In genomic region chr3:109337393-109337792, GRCh38 we compare ENCODE assay signal across 1 cellular context.
A peak's percentile ranks its signal among the peaks of the same experiment; 100 is the strongest.
TF ChIP-seq lines count a peak whose summit lies in the region.

TSS of gene DPPA4 (minus strand) at chr3:109337546. CDS start at chr3:109337517, 29 bp downstream.

TF ChIP-seq in H1, 55 proteins besides CTCF, POLR2A, EP300 and RAD21:
- TF ChIP-seq TBP (IDR thresholded peaks at IDR 0.05; ENCODE audit: low read depth, low read length), result peak; percentile 89
- peak; percentile 94 for TF ChIP-seq POLR2AphosphoS5 (IDR thresholded peaks at IDR 0.05; ENCODE audit: low read depth, low read length)
- 0 out of 2 replicates have a peak, but pooled peaks have one; percentile 31 for TF ChIP-seq EGR1 (IDR thresholded peaks at IDR 0.05; ENCODE audit: borderline replicate concordance, low read depth, low read length)
- TF ChIP-seq CHD1 (IDR thresholded peaks at IDR 0.05; ENCODE audit: low read depth, low read length), result no peak; the same call in 1 of the 2 replicates
- no peak for TF ChIP-seq SP4 (IDR thresholded peaks at IDR 0.05; ENCODE audit: low read length)
- TF ChIP-seq MAX (IDR thresholded peaks at IDR 0.05), result peak; percentile 69
- peak; percentile 40 to 69; a peak in 1 of 4 replicates for TF ChIP-seq HDAC2 (IDR thresholded peaks at IDR 0.05; ENCODE audit: borderline replicate concordance in 1 of 2, low read depth in 2 of 2, low read length in 2 of 2)
- TF ChIP-seq TAF7 (optimal IDR thresholded peaks at IDR 0.05; ENCODE audit: borderline replicate concordance, low read depth, low read length), result peak; percentile 82
- TF ChIP-seq BRCA1 (IDR thresholded peaks at IDR 0.05; ENCODE audit: low read depth, low read length), result no peak
- peak; percentile 97 for TF ChIP-seq YY1 (IDR thresholded peaks at IDR 0.05; ENCODE audit: low read depth, low read length)
- no peak for TF ChIP-seq ZNF274 (IDR thresholded peaks at IDR 0.05; ENCODE audit: borderline replicate concordance, extremely low read depth, low read length)
- TF ChIP-seq TAF1 (IDR thresholded peaks at IDR 0.05; ENCODE audit: low read depth, low read length), result peak; percentile 92
- TF ChIP-seq TEAD4 (IDR thresholded peaks at IDR 0.05; ENCODE audit: low read depth, low read length), result peak; percentile 55
- TF ChIP-seq CBX5 (IDR thresholded peaks at IDR 0.05; ENCODE audit: low read depth, low read length), result no peak
- TF ChIP-seq SIN3A (conservative IDR thresholded peaks at IDR 0.05 in 1 of 2, IDR thresholded peaks at IDR 0.05 in 1 of 2; ENCODE audit: low read depth in 1 of 2, low read length in 2 of 2), result peak; percentile 29 to 76; a peak in 2 of 4 replicates
- peak; percentile 83 for TF ChIP-seq SP1 (IDR thresholded peaks at IDR 0.05; ENCODE audit: low read depth, low read length)
